ENCODE assay signal across 13 cellular contexts in genomic region chr7:826230-826905, GRCh38. TPM values are rescaled to one million over a fixed set of nuclear protein-coding genes. Genes with fewer than 3 reads are reported as not detected.
DNase-seq lines count a peak whose midpoint lies in the region; TF ChIP-seq lines count a peak whose summit lies in the region.
"Had no signal": no experiment of that assay in that cellular context is flagged by ENCODE, and none has a peak within 500 bp of the region (broad histone marks: within the 10 kb centered on the region; RNA-seq: fewer than 3 reads in every experiment).

No MANE protein-coding gene starts in this region.

- H3F3A ChIP-seq in GM23248 (ENCODE audit: insufficient read depth): peaks cover 24% of the 10 kb centered on the region

- H3K27ac ChIP-seq in GM23248 (peak overlapping the region; percentile 95), WERI-Rb-1 (peak overlapping the region; percentile 86), right atrium auricular region (peak overlapping the region; percentile 61 to 80), spleen (peak overlapping the region in 7 of 8 donors; percentile 13 to 73 (median 51))

- H3K9me3 Mint-ChIP-seq in activated CD4-positive, alpha-beta T cell treated with anti-CD3 and anti-CD28 coated beads, Interleukin-2, amount 10 ng/mL, durations not matched to agents 24 days and 14 days: no peaks in the 10 kb centered on the region
- H3K9me3 Mint-ChIP-seq: activated CD8-positive, alpha-beta T cell treated with anti-CD3 and anti-CD28 coated beads for 36 hours; activated naive CD8-positive, alpha-beta T cell treated with anti-CD3 and anti-CD28 coated beads, Interleukin-2, amount 10 ng/mL, durations not matched to agents 7 days and 5 days; T-helper 1 cell treated with Interleukin-12 subunit alpha and Interleukin-12 subunit beta and Interleukin-4 antibody, amounts not matched to agents 30 μg/mL and 1 μg/mL, for 36 hours had no signal

- H3K4me1 Mint-ChIP-seq in activated CD4-positive, alpha-beta T cell treated with anti-CD3 and anti-CD28 coated beads, Interleukin-2, amount 10 ng/mL, durations not matched to agents 24 days and 14 days: peaks cover 21% of the 10 kb centered on the region

- H3K79me2 ChIP-seq in GM23248 (ENCODE audit: insufficient read depth): peaks cover 91% of the 10 kb centered on the region

- no peaks in the 10 kb centered on the region for H3K27me3 ChIP-seq in GM23248 (replicated peaks; ENCODE audit: insufficient read depth)
- no peaks in the 10 kb centered on the region for H3K27me3 ChIP-seq in WERI-Rb-1 (ENCODE audit: insufficient read depth, low read depth, severe bottlenecking)
- no peaks in the 10 kb centered on the region for H3K27me3 ChIP-seq in right atrium auricular region
- H3K27me3 ChIP-seq in spleen (replicated peaks in 1 of 7): no peaks in the 10 kb centered on the region

- H2AFZ ChIP-seq in GM23248: no peak overlapping the region

- H3K36me3 ChIP-seq in GM23248 (ENCODE audit: low read depth): no peaks in the 10 kb centered on the region
- peaks cover 16% of the 10 kb centered on the region for H3K36me3 ChIP-seq in WERI-Rb-1
- H3K36me3 ChIP-seq in right atrium auricular region: no peaks in the 10 kb centered on the region
- H3K36me3 ChIP-seq in spleen: peaks cover 0 to 13% (median 3%) of the 10 kb centered on the region in 6 donors

- peak; percentile 54 for DNase-seq in GM23248
- peak; percentile 57 for DNase-seq in WERI-Rb-1
- DNase-seq in right atrium auricular region (ENCODE audit: low spot score): no peak
- DNase-seq in spleen: peak; percentile 76
- no peak for DNase-seq in NCI-H446 treated with DMSO at 0.1 percent for 48 hours (lab: John Stamatoyannopoulos, UW)
- no peak for DNase-seq in superior temporal gyrus (ENCODE audit: extremely low spot score)
- no peak for DNase-seq in activated CD4-positive, alpha-beta T cell treated with anti-CD3 and anti-CD28 coated beads, Interleukin-2, amount 10 ng/mL, durations not matched to agents 24 days and 14 days
- DNase-seq: activated CD8-positive, alpha-beta T cell treated with anti-CD3 and anti-CD28 coated beads for 36 hours; activated naive CD8-positive, alpha-beta T cell treated with anti-CD3 and anti-CD28 coated beads, Interleukin-2, amount 10 ng/mL, durations not matched to agents 7 days and 5 days; COR-L47; hippocampal formation; small intestine had no signal

- no peaks in the 10 kb centered on the region for H3K9me3 ChIP-seq in GM23248 (ENCODE audit: low read depth)
- no peaks in the 10 kb centered on the region for H3K9me3 ChIP-seq in WERI-Rb-1 (ENCODE audit: severe bottlenecking)
- no peaks in the 10 kb centered on the region for H3K9me3 ChIP-seq in right atrium auricular region
- H3K9me3 ChIP-seq in spleen: no peaks in the 10 kb centered on the region

- TF ChIP-seq CTCF in WERI-Rb-1 (IDR thresholded peaks at IDR 0.05; ENCODE audit: low read depth, low read length) (no peak), right atrium auricular region (IDR thresholded peaks at IDR 0.05) (no peak), spleen (IDR thresholded peaks at IDR 0.05 in 8 of 11, conservative IDR thresholded peaks at IDR 0.05 in 3 of 11) (no peak)

- peak overlapping the region; percentile 98 for H3K4me2 ChIP-seq in GM23248 (ENCODE audit: unreplicated experiment)

- H3K4me1 ChIP-seq in GM23248 (ENCODE audit: insufficient read depth): peaks cover 34% of the 10 kb centered on the region
- H3K4me1 ChIP-seq in right atrium auricular region: peaks cover 0 to 92% of the 10 kb centered on the region in 2 donors
- peaks cover 14 to 87% (median 43%) of the 10 kb centered on the region in 6 donors for H3K4me1 ChIP-seq in spleen

- intact Hi-C loops in spleen (cut with DNase I; ENCODE audit: low total_unique reads): no loop called here
- intact Hi-C loops in activated CD4-positive, alpha-beta T cell treated with anti-CD3 and anti-CD28 coated beads, Interleukin-2, amount 10 ng/mL, durations not matched to agents 24 days and 14 days (cut with micrococcal nuclease): no loop called here

- H3K4me3 Mint-ChIP-seq in activated CD4-positive, alpha-beta T cell treated with anti-CD3 and anti-CD28 coated beads, Interleukin-2, amount 10 ng/mL, durations not matched to agents 24 days and 14 days: no peak overlapping the region
- H3K4me3 Mint-ChIP-seq: activated CD8-positive, alpha-beta T cell treated with anti-CD3 and anti-CD28 coated beads for 36 hours; activated naive CD8-positive, alpha-beta T cell treated with anti-CD3 and anti-CD28 coated beads, Interleukin-2, amount 10 ng/mL, durations not matched to agents 7 days and 5 days; T-helper 1 cell treated with Interleukin-12 subunit alpha and Interleukin-12 subunit beta and Interleukin-4 antibody, amounts not matched to agents 30 μg/mL and 1 μg/mL, for 36 hours had no signal

- in situ Hi-C loops in GM23248 (cut with MboI): no loop called here

- no peak for TF ChIP-seq POLR2A in spleen (IDR thresholded peaks at IDR 0.05)

- WGBS in GM23248 (ENCODE audit: low coverage in 1 of 2, low lambda C conversion rate in 2 of 2, missing lambda C conversion rate in 2 of 2), 2 experiments: 49 to 54% methylated on average over 29 of the region's 29 CpGs
- WGBS in spleen, 5 donors: 75 to 82% (median 78%) methylated on average over 26 to 29 of the region's 29 CpGs

- H3K27ac Mint-ChIP-seq in activated CD4-positive, alpha-beta T cell treated with anti-CD3 and anti-CD28 coated beads, Interleukin-2, amount 10 ng/mL, durations not matched to agents 24 days and 14 days: no peak overlapping the region
- H3K27ac Mint-ChIP-seq: activated CD8-positive, alpha-beta T cell treated with anti-CD3 and anti-CD28 coated beads for 36 hours; activated naive CD8-positive, alpha-beta T cell treated with anti-CD3 and anti-CD28 coated beads, Interleukin-2, amount 10 ng/mL, durations not matched to agents 7 days and 5 days; T-helper 1 cell treated with Interleukin-12 subunit alpha and Interleukin-12 subunit beta and Interleukin-4 antibody, amounts not matched to agents 30 μg/mL and 1 μg/mL, for 36 hours had no signal

- peak overlapping the region; percentile 84 for H3K9ac ChIP-seq in GM23248

- peaks cover 16% of the 10 kb centered on the region for H3K36me3 Mint-ChIP-seq in activated CD4-positive, alpha-beta T cell treated with anti-CD3 and anti-CD28 coated beads, Interleukin-2, amount 10 ng/mL, durations not matched to agents 24 days and 14 days (ENCODE audit: low read depth)

- no peaks in the 10 kb centered on the region for H3K9me2 ChIP-seq in GM23248 (ENCODE audit: insufficient read depth)

- H4K20me1 ChIP-seq in GM23248 (ENCODE audit: insufficient read depth): no peaks in the 10 kb centered on the region

- no peaks in the 10 kb centered on the region for H3K27me3 Mint-ChIP-seq in activated CD4-positive, alpha-beta T cell treated with anti-CD3 and anti-CD28 coated beads, Interleukin-2, amount 10 ng/mL, durations not matched to agents 24 days and 14 days
- H3K27me3 Mint-ChIP-seq: activated CD8-positive, alpha-beta T cell treated with anti-CD3 and anti-CD28 coated beads for 36 hours; activated naive CD8-positive, alpha-beta T cell treated with anti-CD3 and anti-CD28 coated beads, Interleukin-2, amount 10 ng/mL, durations not matched to agents 7 days and 5 days had no signal

- no peak overlapping the region for H3K4me3 ChIP-seq in GM23248
- H3K4me3 ChIP-seq in WERI-Rb-1 (ENCODE audit: low read depth, low read length): peak overlapping the region; percentile 27
- no peak overlapping the region for H3K4me3 ChIP-seq in right atrium auricular region
- H3K4me3 ChIP-seq in spleen: no peak overlapping the region

RNA-seq across cellular contexts. Expression of gene SUN1, which starts 5.9 kb away (rescaled TPM):
- 104 and 110 TPM in 2 replicates for total RNA-seq in GM23248 (2014; rRNA removed; shearing (Covaris generic))
- polyA plus RNA-seq in GM23248 (2016; fragmentation: Nextera tagmentation; extraction: Ambion mirVana): 65.6 and 74.0 TPM in 2 replicates
- total RNA-seq in right atrium auricular region: 10 to 100 TPM; 84.4 to 97.5 TPM
- 100 to 1,000 TPM; 103 to 181 (median 154) TPM for total RNA-seq in spleen
- 10 to 100 TPM; 33.2 to 59.5 (median 54.9) TPM for polyA plus RNA-seq in spleen
- total RNA-seq in activated CD4-positive, alpha-beta T cell treated with anti-CD3 and anti-CD28 coated beads, Interleukin-2, amount 10 ng/mL, durations not matched to agents 24 days and 14 days: 85.8 and 90.3 TPM in 2 replicates

RNA-seq across cellular contexts. Expression of gene GET4, which starts 50.0 kb away (rescaled TPM):
- 16.7 and 26.8 TPM in 2 replicates for total RNA-seq in GM23248 (2014; rRNA removed; shearing (Covaris generic))
- polyA plus RNA-seq in GM23248 (2016; fragmentation: Nextera tagmentation; extraction: Ambion mirVana) (25.3 and 26.3 TPM in 2 replicates), spleen (10 to 100 TPM; 40.0 to 63.0 (median 53.9) TPM)
- total RNA-seq in right atrium auricular region (10 to 100 TPM; 16.1 to 19.7 TPM), spleen (10 to 100 TPM; 25.4 to 39.5 (median 34.4) TPM)
- 35.8 and 41.0 TPM in 2 replicates for total RNA-seq in activated CD4-positive, alpha-beta T cell treated with anti-CD3 and anti-CD28 coated beads, Interleukin-2, amount 10 ng/mL, durations not matched to agents 24 days and 14 days

Comparison
In these comparisons a context has a peak if more than half of its experiments do, and no peak if none do; other contexts are left out.
1. DNase-seq: peak in GM23248 (single experiment), WERI-Rb-1 (single experiment) and spleen (single experiment); none in right atrium auricular region (single experiment), NCI-H446 treated with DMSO at 0.1 percent for 48 hours (single experiment), superior temporal gyrus (single experiment) and activated CD4-positive, alpha-beta T cell treated with anti-CD3 and anti-CD28 coated beads, Interleukin-2, amount 10 ng/mL, durations not matched to agents 24 days and 14 days (single experiment).
2. Peak in every context shown above with its lines, with median percentiles within 50 percentile points of each other: H3K27ac ChIP-seq.